1 cellular context compared by ENCODE assay signal in genomic region chr16:74437-75318, GRCh38.
TF ChIP-seq lines count a peak whose summit lies in the region.

No MANE protein-coding gene starts in this region.

TF ChIP-seq in GM23338, 12 proteins besides CTCF, POLR2A, EP300 and RAD21 (continued from another document):
- TF ChIP-seq, protein P1, sequence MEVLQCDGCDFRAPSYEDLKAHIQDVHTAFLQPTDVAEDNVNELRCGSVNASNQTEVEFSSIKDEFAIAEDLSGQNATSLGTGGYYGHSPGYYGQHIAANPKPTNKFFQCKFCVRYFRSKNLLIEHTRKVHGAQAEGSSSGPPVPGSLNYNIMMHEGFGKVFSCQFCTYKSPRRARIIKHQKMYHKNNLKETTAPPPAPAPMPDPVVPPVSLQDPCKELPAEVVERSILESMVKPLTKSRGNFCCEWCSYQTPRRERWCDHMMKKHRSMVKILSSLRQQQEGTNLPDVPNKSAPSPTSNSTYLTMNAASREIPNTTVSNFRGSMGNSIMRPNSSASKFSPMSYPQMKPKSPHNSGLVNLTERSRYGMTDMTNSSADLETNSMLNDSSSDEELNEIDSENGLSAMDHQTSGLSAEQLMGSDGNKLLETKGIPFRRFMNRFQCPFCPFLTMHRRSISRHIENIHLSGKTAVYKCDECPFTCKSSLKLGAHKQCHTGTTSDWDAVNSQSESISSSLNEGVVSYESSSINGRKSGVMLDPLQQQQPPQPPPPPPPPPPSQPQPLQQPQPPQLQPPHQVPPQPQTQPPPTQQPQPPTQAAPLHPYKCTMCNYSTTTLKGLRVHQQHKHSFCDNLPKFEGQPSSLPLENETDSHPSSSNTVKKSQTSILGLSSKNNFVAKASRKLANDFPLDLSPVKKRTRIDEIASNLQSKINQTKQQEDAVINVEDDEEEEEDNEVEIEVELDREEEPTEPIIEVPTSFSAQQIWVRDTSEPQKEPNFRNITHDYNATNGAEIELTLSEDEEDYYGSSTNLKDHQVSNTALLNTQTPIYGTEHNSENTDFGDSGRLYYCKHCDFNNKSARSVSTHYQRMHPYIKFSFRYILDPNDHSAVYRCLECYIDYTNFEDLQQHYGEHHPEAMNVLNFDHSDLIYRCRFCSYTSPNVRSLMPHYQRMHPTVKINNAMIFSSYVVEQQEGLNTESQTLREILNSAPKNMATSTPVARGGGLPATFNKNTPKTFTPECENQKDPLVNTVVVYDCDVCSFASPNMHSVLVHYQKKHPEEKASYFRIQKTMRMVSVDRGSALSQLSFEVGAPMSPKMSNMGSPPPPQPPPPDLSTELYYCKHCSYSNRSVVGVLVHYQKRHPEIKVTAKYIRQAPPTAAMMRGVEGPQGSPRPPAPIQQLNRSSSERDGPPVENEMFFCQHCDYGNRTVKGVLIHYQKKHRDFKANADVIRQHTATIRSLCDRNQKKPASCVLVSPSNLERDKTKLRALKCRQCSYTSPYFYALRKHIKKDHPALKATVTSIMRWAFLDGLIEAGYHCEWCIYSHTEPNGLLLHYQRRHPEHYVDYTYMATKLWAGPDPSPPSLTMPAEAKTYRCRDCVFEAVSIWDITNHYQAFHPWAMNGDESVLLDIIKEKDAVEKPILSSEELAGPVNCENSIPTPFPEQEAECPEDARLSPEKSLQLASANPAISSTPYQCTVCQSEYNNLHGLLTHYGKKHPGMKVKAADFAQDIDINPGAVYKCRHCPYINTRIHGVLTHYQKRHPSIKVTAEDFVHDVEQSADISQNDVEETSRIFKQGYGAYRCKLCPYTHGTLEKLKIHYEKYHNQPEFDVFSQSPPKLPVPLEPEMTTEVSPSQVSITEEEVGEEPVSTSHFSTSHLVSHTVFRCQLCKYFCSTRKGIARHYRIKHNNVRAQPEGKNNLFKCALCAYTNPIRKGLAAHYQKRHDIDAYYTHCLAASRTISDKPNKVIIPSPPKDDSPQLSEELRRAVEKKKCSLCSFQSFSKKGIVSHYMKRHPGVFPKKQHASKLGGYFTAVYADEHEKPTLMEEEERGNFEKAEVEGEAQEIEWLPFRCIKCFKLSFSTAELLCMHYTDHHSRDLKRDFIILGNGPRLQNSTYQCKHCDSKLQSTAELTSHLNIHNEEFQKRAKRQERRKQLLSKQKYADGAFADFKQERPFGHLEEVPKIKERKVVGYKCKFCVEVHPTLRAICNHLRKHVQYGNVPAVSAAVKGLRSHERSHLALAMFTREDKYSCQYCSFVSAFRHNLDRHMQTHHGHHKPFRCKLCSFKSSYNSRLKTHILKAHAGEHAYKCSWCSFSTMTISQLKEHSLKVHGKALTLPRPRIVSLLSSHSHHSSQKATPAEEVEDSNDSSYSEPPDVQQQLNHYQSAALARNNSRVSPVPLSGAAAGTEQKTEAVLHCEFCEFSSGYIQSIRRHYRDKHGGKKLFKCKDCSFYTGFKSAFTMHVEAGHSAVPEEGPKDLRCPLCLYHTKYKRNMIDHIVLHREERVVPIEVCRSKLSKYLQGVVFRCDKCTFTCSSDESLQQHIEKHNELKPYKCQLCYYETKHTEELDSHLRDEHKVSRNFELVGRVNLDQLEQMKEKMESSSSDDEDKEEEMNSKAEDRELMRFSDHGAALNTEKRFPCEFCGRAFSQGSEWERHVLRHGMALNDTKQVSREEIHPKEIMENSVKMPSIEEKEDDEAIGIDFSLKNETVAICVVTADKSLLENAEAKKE (CRISPR knock-in tag; IDR thresholded peaks at IDR 0.05) = no peak
- TF ChIP-seq ZNF331 (CRISPR knock-in tag; IDR thresholded peaks at IDR 0.05; ENCODE audit: low read depth) (no peak), STAT1 (IDR thresholded peaks at IDR 0.05; ENCODE audit: unreplicated experiment) (no peak), CREB1 (CRISPR knock-in tag; IDR thresholded peaks at IDR 0.05; ENCODE audit: low read depth) (no peak), EZH2 (IDR thresholded peaks at IDR 0.05; ENCODE audit: low read depth, unreplicated experiment) (no peak), EZH2phosphoT487 (IDR thresholded peaks at IDR 0.05; ENCODE audit: unreplicated experiment) (no peak), ZNF114 (CRISPR knock-in tag; IDR thresholded peaks at IDR 0.05) (no peak), NANOG (IDR thresholded peaks at IDR 0.05; ENCODE audit: borderline replicate concordance) (no peak), JUNB (IDR thresholded peaks at IDR 0.05; ENCODE audit: unreplicated experiment) (no peak)
- TF ChIP-seq, protein P2, sequence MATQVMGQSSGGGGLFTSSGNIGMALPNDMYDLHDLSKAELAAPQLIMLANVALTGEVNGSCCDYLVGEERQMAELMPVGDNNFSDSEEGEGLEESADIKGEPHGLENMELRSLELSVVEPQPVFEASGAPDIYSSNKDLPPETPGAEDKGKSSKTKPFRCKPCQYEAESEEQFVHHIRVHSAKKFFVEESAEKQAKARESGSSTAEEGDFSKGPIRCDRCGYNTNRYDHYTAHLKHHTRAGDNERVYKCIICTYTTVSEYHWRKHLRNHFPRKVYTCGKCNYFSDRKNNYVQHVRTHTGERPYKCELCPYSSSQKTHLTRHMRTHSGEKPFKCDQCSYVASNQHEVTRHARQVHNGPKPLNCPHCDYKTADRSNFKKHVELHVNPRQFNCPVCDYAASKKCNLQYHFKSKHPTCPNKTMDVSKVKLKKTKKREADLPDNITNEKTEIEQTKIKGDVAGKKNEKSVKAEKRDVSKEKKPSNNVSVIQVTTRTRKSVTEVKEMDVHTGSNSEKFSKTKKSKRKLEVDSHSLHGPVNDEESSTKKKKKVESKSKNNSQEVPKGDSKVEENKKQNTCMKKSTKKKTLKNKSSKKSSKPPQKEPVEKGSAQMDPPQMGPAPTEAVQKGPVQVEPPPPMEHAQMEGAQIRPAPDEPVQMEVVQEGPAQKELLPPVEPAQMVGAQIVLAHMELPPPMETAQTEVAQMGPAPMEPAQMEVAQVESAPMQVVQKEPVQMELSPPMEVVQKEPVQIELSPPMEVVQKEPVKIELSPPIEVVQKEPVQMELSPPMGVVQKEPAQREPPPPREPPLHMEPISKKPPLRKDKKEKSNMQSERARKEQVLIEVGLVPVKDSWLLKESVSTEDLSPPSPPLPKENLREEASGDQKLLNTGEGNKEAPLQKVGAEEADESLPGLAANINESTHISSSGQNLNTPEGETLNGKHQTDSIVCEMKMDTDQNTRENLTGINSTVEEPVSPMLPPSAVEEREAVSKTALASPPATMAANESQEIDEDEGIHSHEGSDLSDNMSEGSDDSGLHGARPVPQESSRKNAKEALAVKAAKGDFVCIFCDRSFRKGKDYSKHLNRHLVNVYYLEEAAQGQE (IDR thresholded peaks at IDR 0.05; ENCODE audit: unreplicated experiment) = no peak
- TF ChIP-seq, protein P3, sequence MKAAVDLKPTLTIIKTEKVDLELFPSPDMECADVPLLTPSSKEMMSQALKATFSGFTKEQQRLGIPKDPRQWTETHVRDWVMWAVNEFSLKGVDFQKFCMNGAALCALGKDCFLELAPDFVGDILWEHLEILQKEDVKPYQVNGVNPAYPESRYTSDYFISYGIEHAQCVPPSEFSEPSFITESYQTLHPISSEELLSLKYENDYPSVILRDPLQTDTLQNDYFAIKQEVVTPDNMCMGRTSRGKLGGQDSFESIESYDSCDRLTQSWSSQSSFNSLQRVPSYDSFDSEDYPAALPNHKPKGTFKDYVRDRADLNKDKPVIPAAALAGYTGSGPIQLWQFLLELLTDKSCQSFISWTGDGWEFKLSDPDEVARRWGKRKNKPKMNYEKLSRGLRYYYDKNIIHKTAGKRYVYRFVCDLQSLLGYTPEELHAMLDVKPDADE (IDR thresholded peaks at IDR 0.05) = no peak
